In genomic region chr19:49570138-49570856, GRCh38 we compare ENCODE assay signal across 8 cellular contexts. TPM values are rescaled to one million over a fixed set of nuclear protein-coding genes. Genes with fewer than 3 reads are reported as not detected.
DNase-seq lines count a peak whose midpoint lies in the region; ATAC-seq and TF ChIP-seq lines count a peak whose summit lies in the region.

No MANE protein-coding gene starts in this region.

- no TSS peak for BruUV-seq in Caco-2 (replicated peaks; lab: Mats Ljungman, UMichigan)

- no peak overlapping the region for H3K4me3 ChIP-seq in Caco-2 (ENCODE audit: low read depth, low read length)
- H3K4me3 ChIP-seq in endodermal cell (ENCODE audit: low read length), result no peak overlapping the region
- no peak overlapping the region for H3K4me3 ChIP-seq in upper lobe of right lung

- no peak overlapping the region for H3K27ac ChIP-seq in endodermal cell (ENCODE audit: low read depth, low read length)
- H3K27ac ChIP-seq in upper lobe of right lung, result no peak overlapping the region

- H3K9ac ChIP-seq in endodermal cell (ENCODE audit: extremely low read depth, low read length, poor library complexity, severe bottlenecking), result no peak overlapping the region

- H3K4me1 ChIP-seq in Caco-2 (peaks cover 5% of the 10 kb centered on the region; the same call in 1 of the 2 replicates), endodermal cell (ENCODE audit: control insufficient read depth, insufficient read depth, low read length) (no peaks in the 10 kb centered on the region), upper lobe of right lung (peaks cover 11% of the 10 kb centered on the region)

- H3K4me1 Mint-ChIP-seq in Caco-2 (ENCODE audit: low read depth, unreplicated experiment), result peaks cover 17% of the 10 kb centered on the region
- H3K4me1 Mint-ChIP-seq in endodermal cell, result peaks cover 11% of the 10 kb centered on the region
- peaks cover 8% of the 10 kb centered on the region for H3K4me1 Mint-ChIP-seq in mesothelial cell of epicardium

- peak; percentile 51 for ATAC-seq in HG02678 (IDR thresholded peaks at IDR 0.05; ENCODE audit: unreplicated experiment)
- ATAC-seq in upper lobe of right lung, result peak; percentile 96
- no peak for ATAC-seq in HG03520 (IDR thresholded peaks at IDR 0.05; ENCODE audit: unreplicated experiment)

- no peaks in the 10 kb centered on the region for H3K27me3 ChIP-seq in Caco-2 (replicated peaks; ENCODE audit: control insufficient read depth, insufficient read depth, low read length)
- no peaks in the 10 kb centered on the region for H3K27me3 ChIP-seq in endodermal cell (ENCODE audit: control insufficient read depth, insufficient read depth, low read length, poor library complexity, severe bottlenecking)
- no peaks in the 10 kb centered on the region for H3K27me3 ChIP-seq in upper lobe of right lung

- peak; percentile 98 to 99 for TF ChIP-seq CTCF in Caco-2 (IDR thresholded peaks at IDR 0.05; ENCODE audit: insufficient read depth in 1 of 2, low read depth in 1 of 2, low read length in 1 of 2, severe bottlenecking in 1 of 2, unreplicated experiment in 1 of 2)
- TF ChIP-seq CTCF in endodermal cell (conservative IDR thresholded peaks at IDR 0.05), result peak; percentile 99
- TF ChIP-seq CTCF in mesothelial cell of epicardium (IDR thresholded peaks at IDR 0.05; ENCODE audit: unreplicated experiment), result peak; percentile 98
- peak; percentile 98 for TF ChIP-seq CTCF in upper lobe of right lung (IDR thresholded peaks at IDR 0.05)

- POLR2A ChIA-PET in Caco-2 (lab: Charles Lee), result interaction anchor here (0.6 to 1.4 kb wide), 4 partner anchors 10 to 74 kb away, joined by 3 read pairs; partner anchors contain the start of genes NOSIP and RPS11

- H3K9me3 ChIP-seq in Caco-2, result no peaks in the 10 kb centered on the region
- H3K9me3 ChIP-seq in endodermal cell (ENCODE audit: control insufficient read depth, low read length), result no peaks in the 10 kb centered on the region
- no peaks in the 10 kb centered on the region for H3K9me3 ChIP-seq in upper lobe of right lung

- CTCF ChIA-PET in Caco-2 (lab: Charles Lee), result interaction anchor here (0.6 to 2.8 kb wide), 23 partner anchors 9 to 299 kb away, joined by 3 to 48 read pairs (median 7); partner anchors contain the start of genes BCL2L12, FCGRT, IRF3 and NOSIP

- peak; percentile 75 to 84 for DNase-seq in Caco-2
- DNase-seq in NCI-H526 treated with DMSO at 0.1 percent for 48 hours (lab: John Stamatoyannopoulos, UW), result peak; percentile 58
- DNase-seq in activated CD4-positive, alpha-beta T cell treated with anti-CD3 and anti-CD28 coated beads for 4 hours, result peak; percentile 65 to 78
- DNase-seq in endodermal cell, result peak; percentile 86
- DNase-seq in mesothelial cell of epicardium (ENCODE audit: low spot score in 2 of 2, unreplicated experiment in 2 of 2), result no peak
- no peak for DNase-seq in upper lobe of right lung

- H3K9me3 Mint-ChIP-seq in Caco-2 (ENCODE audit: unreplicated experiment) (no peaks in the 10 kb centered on the region), endodermal cell (no peaks in the 10 kb centered on the region), mesothelial cell of epicardium (no peaks in the 10 kb centered on the region)

- 40 to 42% methylated on average over 10 to 14 of the region's 14 CpGs for WGBS in endodermal cell (ENCODE audit: insufficient coverage in 1 of 2, insufficient read length in 1 of 2), 2 experiments

- H3K27ac Mint-ChIP-seq in Caco-2 (ENCODE audit: unreplicated experiment) (peak overlapping the region; percentile 2), endodermal cell (peak overlapping the region; percentile 65), mesothelial cell of epicardium (peak overlapping the region; percentile 80)

- H3K36me3 Mint-ChIP-seq in Caco-2 (ENCODE audit: insufficient read depth, unreplicated experiment) (peaks cover 41% of the 10 kb centered on the region), endodermal cell (ENCODE audit: low read depth) (peaks cover 24% of the 10 kb centered on the region), mesothelial cell of epicardium (peaks cover 4% of the 10 kb centered on the region)

- H3K4me3 Mint-ChIP-seq in Caco-2 (ENCODE audit: unreplicated experiment) (no peak overlapping the region), endodermal cell (no peak overlapping the region), mesothelial cell of epicardium (no peak overlapping the region)

- H3K36me3 ChIP-seq in Caco-2 (ENCODE audit: control insufficient read depth, insufficient read depth, low read length) (no peaks in the 10 kb centered on the region; the same call in 1 of the 2 replicates), endodermal cell (ENCODE audit: control insufficient read depth, insufficient read depth, low read length) (peaks cover 12% of the 10 kb centered on the region), upper lobe of right lung (peaks cover 13% of the 10 kb centered on the region)

- H3K27me3 Mint-ChIP-seq in Caco-2 (ENCODE audit: insufficient read depth, unreplicated experiment) (no peaks in the 10 kb centered on the region), endodermal cell (ENCODE audit: insufficient read depth) (no peaks in the 10 kb centered on the region), mesothelial cell of epicardium (ENCODE audit: low read depth) (no peaks in the 10 kb centered on the region)

- intact Hi-C loops in Caco-2 (cut with micrococcal nuclease; ENCODE audit: unreplicated experiment) (loop anchor here (1.0 to 2.0 kb wide), 3 partner anchors 23 to 177 kb away; no protein-coding TSS in a partner anchor), upper lobe of right lung (cut with DNase I) (no loop called here)

RNA-seq across cellular contexts. Expression of gene NOSIP, which starts 10.1 kb away (rescaled TPM):
- 74.7 and 77.7 TPM in 2 replicates for total RNA-seq in Caco-2 (2022)
- 10 to 100 TPM; 58.0 to 62.3 TPM for total RNA-seq in endodermal cell
- polyA plus RNA-seq in endodermal cell (2013, experiment 1 of 2), result 62.3 TPM
- polyA plus RNA-seq in endodermal cell (2013, experiment 2 of 2), result 59.5 TPM
- 53.3 to 60.7 TPM (median 60.1 TPM) in 3 replicates for total RNA-seq in mesothelial cell of epicardium
- 48.7 TPM for total RNA-seq in upper lobe of right lung

RNA-seq across cellular contexts. Expression of gene PRRG2, which starts 10.8 kb away (rescaled TPM):
- 7.7 and 8.4 TPM in 2 replicates for total RNA-seq in Caco-2 (2022)
- total RNA-seq in endodermal cell, result 1 to 10 TPM; 3.7 to 6.9 TPM
- 0.53 TPM for polyA plus RNA-seq in endodermal cell (2013, experiment 1 of 2)
- 0.25 TPM for polyA plus RNA-seq in endodermal cell (2013, experiment 2 of 2)
- total RNA-seq in mesothelial cell of epicardium, result 0.87 to 1.4 TPM (median 1.1 TPM) in 3 replicates
- total RNA-seq in upper lobe of right lung, result 10.1 TPM

RNA-seq across cellular contexts. Expression of gene PRR12, which starts 20.7 kb away (rescaled TPM):
- total RNA-seq in Caco-2 (2022) (38.8 and 40.5 TPM in 2 replicates), endodermal cell (10 to 100 TPM; 67.6 to 69.6 TPM), mesothelial cell of epicardium (53.3 to 58.5 TPM (median 54.2 TPM) in 3 replicates), upper lobe of right lung (30.9 TPM)
- polyA plus RNA-seq in endodermal cell (2013, experiment 1 of 2), result 29.6 TPM
- polyA plus RNA-seq in endodermal cell (2013, experiment 2 of 2), result 27.0 TPM

RNA-seq across cellular contexts. Expression of gene RCN3, which starts 42.5 kb away (rescaled TPM):
- total RNA-seq in Caco-2 (2022) (6.6 and 7.0 TPM in 2 replicates), endodermal cell (1 to 10 TPM; 4.9 to 9.0 TPM), mesothelial cell of epicardium (30.3 to 35.1 TPM (median 31.1 TPM) in 3 replicates), upper lobe of right lung (22.1 TPM)
- polyA plus RNA-seq in endodermal cell (2013, experiment 1 of 2), result 7.5 TPM
- polyA plus RNA-seq in endodermal cell (2013, experiment 2 of 2), result 6.7 TPM

RNA-seq across cellular contexts. Expression of gene FCGRT, which starts 57.8 kb away (rescaled TPM):
- 135 and 136 TPM in 2 replicates for total RNA-seq in Caco-2 (2022)
- total RNA-seq in endodermal cell, result 10 to 100 TPM; 47.6 to 56.9 TPM
- 28.7 TPM for polyA plus RNA-seq in endodermal cell (2013, experiment 1 of 2)
- polyA plus RNA-seq in endodermal cell (2013, experiment 2 of 2), result 27.4 TPM
- 121 to 132 TPM (median 127 TPM) in 3 replicates for total RNA-seq in mesothelial cell of epicardium
- total RNA-seq in upper lobe of right lung, result 320 TPM

Comparison
In these comparisons a context has a peak if more than half of its experiments do, and no peak if none do; other contexts are left out.
1. DNase-seq: peak in Caco-2 (2 of 2), NCI-H526 treated with DMSO at 0.1 percent for 48 hours (single experiment), activated CD4-positive, alpha-beta T cell treated with anti-CD3 and anti-CD28 coated beads for 4 hours (2 of 2) and endodermal cell (single experiment); none in mesothelial cell of epicardium (0 of 2) and upper lobe of right lung (single experiment).
2. H3K27ac Mint-ChIP-seq: peak in every context shown above with its lines; median percentile 80 in mesothelial cell of epicardium; 65 in endodermal cell; 2 in Caco-2.
3. Peak in every context shown above with its lines, with median percentiles within 50 percentile points of each other: CTCF ChIP-seq.